ENCODE assay signal across 1 cellular context in the genomic region with DNA sequence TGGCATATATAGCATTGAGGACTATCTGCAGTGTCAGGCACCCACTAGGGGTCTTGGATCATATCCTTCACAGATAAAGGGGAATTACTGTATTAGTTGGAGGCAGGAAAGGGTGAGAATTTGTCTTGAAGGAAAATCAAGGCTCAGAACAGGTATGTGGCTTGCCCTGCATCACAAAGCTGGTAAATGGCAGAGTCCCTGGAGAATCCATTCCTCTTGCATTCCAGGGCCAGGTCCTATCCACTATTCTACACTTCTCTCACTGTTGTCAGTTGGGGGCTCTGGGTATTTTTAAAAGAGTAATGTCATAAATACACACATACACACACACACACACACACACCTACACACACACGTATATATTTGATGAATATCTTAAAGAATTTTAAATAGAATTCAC.
TF ChIP-seq lines count a peak whose summit lies in the region.

No MANE protein-coding gene starts in this region.

TF ChIP-seq in H1, 55 proteins besides CTCF, POLR2A, EP300 and RAD21 (continued from another document):
- no peak for TF ChIP-seq NANOG (IDR thresholded peaks at IDR 0.05; ENCODE audit: insufficient read depth, low read depth, low read length, poor library complexity, severe bottlenecking)
- no peak for TF ChIP-seq BACH1 (IDR thresholded peaks at IDR 0.05; ENCODE audit: low read length)
- TF ChIP-seq SIX5 (IDR thresholded peaks at IDR 0.05; ENCODE audit: low read depth, low read length), result no peak
- no peak for TF ChIP-seq TCF12 (IDR thresholded peaks at IDR 0.05; ENCODE audit: low read depth, low read length)
- TF ChIP-seq FOSL1 (IDR thresholded peaks at IDR 0.05; ENCODE audit: insufficient read depth, low read depth, low read length), result no peak
- peak; percentile 97 for TF ChIP-seq TEAD4 (IDR thresholded peaks at IDR 0.05; ENCODE audit: low read depth, low read length)
- no peak for TF ChIP-seq RXRA (IDR thresholded peaks at IDR 0.05; ENCODE audit: insufficient read depth, low read depth, low read length)
- TF ChIP-seq SUZ12 (IDR thresholded peaks at IDR 0.05; ENCODE audit: low read length), result no peak
- no peak for TF ChIP-seq KDM1A (IDR thresholded peaks at IDR 0.05; ENCODE audit: borderline replicate concordance, low read length)
- no peak for TF ChIP-seq POLR2AphosphoS5 (IDR thresholded peaks at IDR 0.05; ENCODE audit: low read depth, low read length)
- no peak for TF ChIP-seq EZH2 (IDR thresholded peaks at IDR 0.05; ENCODE audit: low read depth, low read length, severe bottlenecking)
- TF ChIP-seq YY1 (IDR thresholded peaks at IDR 0.05; ENCODE audit: low read depth, low read length), result peak; percentile 71; the same call in 1 of the 2 replicates
- TF ChIP-seq HDAC6 (IDR thresholded peaks at IDR 0.05; ENCODE audit: low read depth, low read length), result no peak
TF ChIP-seq in H1: peak in this region for 4.
